In genomic region chr19:7363225-7363624, GRCh38 we compare ENCODE assay signal across 16 cellular contexts.
"Had no signal": no experiment of that assay in that cellular context is flagged by ENCODE, and none has a peak within 500 bp of the region (broad histone marks: within the 10 kb centered on the region; RNA-seq: fewer than 3 reads in every experiment).

No MANE protein-coding gene starts in this region.

- ATAC-seq: activated CD4-positive, CD25-positive, alpha-beta regulatory T cell treated with anti-CD3 and anti-CD28 coated beads, Interleukin-2, amount 50 U/mL, for 24 hours; left lobe of liver had no signal

- DNase-seq: activated CD4-positive, alpha-beta T cell treated with anti-CD3 and anti-CD28 coated beads, Interleukin-2, amount 50 U/mL, for 48 hours; activated CD8-positive, alpha-beta memory T cell treated with anti-CD3 and anti-CD28 coated beads, Interleukin-2, amount 50 U/mL, for 4 hours; activated naive CD4-positive, alpha-beta T cell treated with anti-CD3 and anti-CD28 coated beads, Interleukin-2, amount 10 ng/mL, durations not matched to agents 7 days and 5 days; amniotic stem cell; colonic mucosa; islet precursor cell; retina; SJCRH30; stimulated activated CD4-positive, alpha-beta T cell treated with anti-CD3 and anti-CD28 coated beads, Interleukin-4, amount 100 ng/mL, for 1 hour; stimulated activated naive CD4-positive, alpha-beta T cell treated with Interleukin-2 at 50 U/mL for 16 hours; upper lobe of left lung had no signal

- H3K36me3 ChIP-seq: colonic mucosa, esophagus muscularis mucosa, SJCRH30, upper lobe of left lung had no signal

- H3K4me1 ChIP-seq: colonic mucosa, SJCRH30, upper lobe of left lung had no signal

- H3K27me3 ChIP-seq: colonic mucosa, esophagus muscularis mucosa, SJCRH30, upper lobe of left lung had no signal

- H3K9me3 ChIP-seq: colonic mucosa, esophagus muscularis mucosa, SJCRH30, upper lobe of left lung had no signal

- H3K27me3 Mint-ChIP-seq: activated naive CD4-positive, alpha-beta T cell treated with anti-CD3 and anti-CD28 coated beads, Interleukin-2, amount 10 ng/mL, durations not matched to agents 7 days and 5 days had no signal

- H3K27ac Mint-ChIP-seq: activated naive CD4-positive, alpha-beta T cell treated with anti-CD3 and anti-CD28 coated beads, Interleukin-2, amount 10 ng/mL, durations not matched to agents 7 days and 5 days; activated T-helper 2 cell treated with anti-CD3 and anti-CD28 coated beads, Interferon-gamma antibody, Interleukin-2, Interleukin-4, amounts not matched to agents 10 μg/mL and 5 μg/mL and 100 μg/mL, durations not matched to agents 14 hours and 24 hours and 36 hours; T-helper 2 cell treated with Interferon-gamma antibody and Interleukin-4, amounts not matched to agents 5 μg/mL and 100 μg/mL, for 36 hours had no signal

- H3K4me3 ChIP-seq: colonic mucosa, esophagus muscularis mucosa, SJCRH30, upper lobe of left lung had no signal

- H3K27ac ChIP-seq: colonic mucosa, esophagus muscularis mucosa, SJCRH30, upper lobe of left lung had no signal

- H3K9me3 Mint-ChIP-seq: activated naive CD4-positive, alpha-beta T cell treated with anti-CD3 and anti-CD28 coated beads, Interleukin-2, amount 10 ng/mL, durations not matched to agents 7 days and 5 days; activated T-helper 2 cell treated with anti-CD3 and anti-CD28 coated beads, Interferon-gamma antibody, Interleukin-2, Interleukin-4, amounts not matched to agents 10 μg/mL and 5 μg/mL and 100 μg/mL, durations not matched to agents 14 hours and 24 hours and 36 hours; T-helper 2 cell treated with Interferon-gamma antibody and Interleukin-4, amounts not matched to agents 5 μg/mL and 100 μg/mL, for 36 hours had no signal

- H3K4me3 Mint-ChIP-seq: activated naive CD4-positive, alpha-beta T cell treated with anti-CD3 and anti-CD28 coated beads, Interleukin-2, amount 10 ng/mL, durations not matched to agents 7 days and 5 days; T-helper 2 cell treated with Interferon-gamma antibody and Interleukin-4, amounts not matched to agents 5 μg/mL and 100 μg/mL, for 36 hours had no signal
